8 cellular contexts compared by ENCODE assay signal in genomic region chr13:49400755-49401659, GRCh38. TPM values are rescaled to one million over a fixed set of nuclear protein-coding genes. Genes with fewer than 3 reads are reported as not detected.
DNase-seq lines count a peak whose midpoint lies in the region; ATAC-seq, FAIRE-seq and TF ChIP-seq lines count a peak whose summit lies in the region.

No MANE protein-coding gene starts in this region.

- peak overlapping the region; percentile 74 for H3K4me3 ChIP-seq in DOHH2 (ENCODE audit: low read length)
- H3K4me3 ChIP-seq in GM12878, result no peak overlapping the region
- peak overlapping the region; percentile 58 to 68 for H3K4me3 ChIP-seq in kidney (ENCODE audit: low read length in 2 of 2)
- H3K4me3 ChIP-seq in subcutaneous abdominal adipose tissue (ENCODE audit: low read depth in 1 of 5, low read length in 5 of 5), result peak overlapping the region; percentile 48 to 67 (median 59)

- peaks cover 20% of the 10 kb centered on the region for H3K4me1 ChIP-seq in DOHH2 (ENCODE audit: control insufficient read depth, low read length)
- H3K4me1 ChIP-seq in GM12878 (ENCODE audit: control insufficient read depth, insufficient read depth, low read length), result no peaks in the 10 kb centered on the region
- no peaks in the 10 kb centered on the region for H3K4me1 ChIP-seq in kidney (ENCODE audit: control insufficient read depth in 1 of 2, insufficient read depth in 1 of 2, low read depth in 1 of 2, low read length in 2 of 2)
- peaks cover 0 to 20% (median 0%) of the 10 kb centered on the region in 5 donors for H3K4me1 ChIP-seq in subcutaneous abdominal adipose tissue (ENCODE audit: control insufficient read depth in 5 of 5, insufficient read depth in 5 of 5, low read length in 5 of 5)

- DNase-seq in GM12878 (ENCODE audit: low read depth, low spot score) (no peak), kidney (no peak), NCI-H1092 (lab: John Stamatoyannopoulos, UW) (no peak), T-helper 2 cell (no peak), DMS 273 treated with DMSO at 0.1 percent for 48 hours (lab: John Stamatoyannopoulos, UW) (no peak)

- H3F3A ChIP-seq in DOHH2 (ENCODE audit: control insufficient read depth, insufficient read depth), result no peaks in the 10 kb centered on the region

- SMC1A ChIA-PET in GM12878 (lab: Charles Lee; ENCODE audit: uncharacterized antibody, unreplicated experiment), result interaction anchor here (1.4 kb wide), 1 partner anchor 22 kb away, joined by 3 read pairs; no protein-coding TSS in a partner anchor

- no peak for TF ChIP-seq RAD21 in GM12878 (IDR thresholded peaks at IDR 0.05; ENCODE audit: insufficient read depth, low read depth, low read length)

- POLR2A ChIA-PET in GM12878 (lab: Charles Lee), result interaction anchor here (0.5 kb wide), 1 partner anchor 34 kb away, joined by 5 read pairs; no protein-coding TSS in a partner anchor

- 20% methylated on average over 7 of the region's 7 CpGs for WGBS in GM12878 (ENCODE audit: insufficient coverage, insufficient replicate concordance, low lambda C conversion rate, missing lambda C conversion rate)

- no peak for TF ChIP-seq EP300 in GM12878 (IDR thresholded peaks at IDR 0.05; ENCODE audit: borderline replicate concordance in 1 of 2, control insufficient read depth in 1 of 2, low read depth in 2 of 2, low read length in 2 of 2)

- peak; percentile 81 for FAIRE-seq in GM12878 (lab: Jason Lieb, UNC)
- FAIRE-seq in kidney (lab: Jason Lieb, UNC), result peak; percentile 52

- TF ChIP-seq CTCF in DOHH2 (IDR thresholded peaks at IDR 0.05; ENCODE audit: low read depth, low read length, poor library complexity, severe bottlenecking) (no peak), GM12878 (IDR thresholded peaks at IDR 0.05 in 2 of 3, conservative IDR thresholded peaks at IDR 0.05 in 1 of 3; ENCODE audit: control insufficient read depth in 2 of 3, extremely low read depth in 1 of 3, insufficient read depth in 1 of 3, low read depth in 3 of 3, low read length in 3 of 3) (no peak), kidney (IDR thresholded peaks at IDR 0.05; ENCODE audit: borderline replicate concordance, extremely low read depth, insufficient read depth) (no peak)

- no peaks in the 10 kb centered on the region for H4K20me1 ChIP-seq in DOHH2 (ENCODE audit: control insufficient read depth, insufficient read depth, low read depth, low read length)
- H4K20me1 ChIP-seq in GM12878 (ENCODE audit: control insufficient read depth, insufficient read depth), result no peaks in the 10 kb centered on the region

- intact Hi-C loops in GM12878 (cut with micrococcal nuclease; ENCODE audit: unreplicated experiment), result no loop called here
- intact Hi-C loops in kidney (cut with DNase I), result no loop called here

- H3K36me3 ChIP-seq in DOHH2 (ENCODE audit: control insufficient read depth, low read length) (no peaks in the 10 kb centered on the region), GM12878 (ENCODE audit: control insufficient read depth in 2 of 2, insufficient read depth in 2 of 2, low read length in 1 of 2) (no peaks in the 10 kb centered on the region), kidney (ENCODE audit: control insufficient read depth in 1 of 2, insufficient read depth in 2 of 2, low read length in 2 of 2) (no peaks in the 10 kb centered on the region), subcutaneous abdominal adipose tissue (ENCODE audit: control insufficient read depth in 5 of 5, insufficient read depth in 5 of 5, low read length in 5 of 5) (no peaks in the 10 kb centered on the region)

- CTCF ChIA-PET in GM12878 (lab: Yijun Ruan, JAX), result interaction anchor here (1.0 kb wide), 1 partner anchor 206 kb away, joined by 3 read pairs; no protein-coding TSS in a partner anchor

- in situ Hi-C loops in GM12878 (cut with MboI), result no loop called here

- H3K27ac ChIP-seq in DOHH2 (ENCODE audit: low read depth, low read length) (peak overlapping the region; percentile 52), GM12878 (ENCODE audit: control insufficient read depth, insufficient read depth) (peak overlapping the region; percentile 18; the same call in 1 of the 2 replicates), kidney (ENCODE audit: low read depth in 2 of 2, low read length in 2 of 2) (peak overlapping the region; percentile 63 to 68), subcutaneous abdominal adipose tissue (ENCODE audit: low read depth, low read length) (no peak overlapping the region)

- peak; percentile 50 for ATAC-seq in HG03108 (IDR thresholded peaks at IDR 0.05; ENCODE audit: unreplicated experiment)
- ATAC-seq in GM12878, result 0 out of 3 replicates have a peak, but pooled peaks have one; percentile 39

- H3K4me2 ChIP-seq in DOHH2 (ENCODE audit: low read length) (peak overlapping the region; percentile 56), GM12878 (ENCODE audit: control insufficient read depth, insufficient read depth) (peak overlapping the region; percentile 75)

- no peaks in the 10 kb centered on the region for H3K9me2 ChIP-seq in DOHH2 (replicated peaks; ENCODE audit: control insufficient read depth, low read length)

- H3K79me2 ChIP-seq in DOHH2 (ENCODE audit: control insufficient read depth, low read length), result peaks cover 31% of the 10 kb centered on the region
- H3K79me2 ChIP-seq in GM12878 (ENCODE audit: control insufficient read depth, insufficient read depth, low read length), result no peaks in the 10 kb centered on the region

- BruUV-seq in GM12878 (replicated peaks; lab: Mats Ljungman, UMichigan), result no TSS peak

- H3K9ac ChIP-seq in GM12878 (ENCODE audit: control insufficient read depth, insufficient read depth, low read length) (no peak overlapping the region), kidney (ENCODE audit: low read length in 2 of 2) (peak overlapping the region; percentile 28 to 52), subcutaneous abdominal adipose tissue (ENCODE audit: low read length in 5 of 5) (peak overlapping the region in 3 of 5 donors; percentile 33 to 64 (median 57))

- H3K27me3 ChIP-seq in DOHH2 (ENCODE audit: control insufficient read depth, low read length) (no peaks in the 10 kb centered on the region), GM12878 (replicated peaks in 1 of 2; ENCODE audit: control insufficient read depth in 2 of 2, insufficient read depth in 2 of 2, low read length in 1 of 2) (no peaks in the 10 kb centered on the region; a peak in 1 of 4 replicates), subcutaneous abdominal adipose tissue (ENCODE audit: control insufficient read depth in 5 of 5, insufficient read depth in 4 of 5, low read length in 5 of 5) (no peaks in the 10 kb centered on the region)

- RAD21 ChIA-PET in GM12878 (lab: Charles Lee; ENCODE audit: unreplicated experiment), result interaction anchor here (1.0 kb wide), 1 partner anchor 207 kb away, joined by 4 read pairs; no protein-coding TSS in a partner anchor

- H2AFZ ChIP-seq in GM12878 (ENCODE audit: control insufficient read depth, low read depth, low read length), result peak overlapping the region; percentile 96

- peaks cover 6% of the 10 kb centered on the region; the same call in 1 of the 2 replicates for H3K9me3 ChIP-seq in DOHH2 (ENCODE audit: control insufficient read depth, insufficient read depth, low read length)
- no peaks in the 10 kb centered on the region; the same call in none of the 3 replicates for H3K9me3 ChIP-seq in GM12878 (replicated peaks; ENCODE audit: control insufficient read depth, insufficient read depth, low read length)
- H3K9me3 ChIP-seq in kidney (ENCODE audit: control insufficient read depth in 1 of 2, low read length in 2 of 2), result peaks cover 0 to 2% of the 10 kb centered on the region in 2 donors
- H3K9me3 ChIP-seq in subcutaneous abdominal adipose tissue (ENCODE audit: control insufficient read depth in 5 of 5, low read length in 5 of 5), result peaks cover 3 to 13% (median 9%) of the 10 kb centered on the region in 5 donors

- TF ChIP-seq POLR2A in GM12878 (IDR thresholded peaks at IDR 0.05; ENCODE audit: low read depth, low read length), result no peak

RNA-seq across cellular contexts. Expression of gene CAB39L, which starts 42.9 kb away (rescaled TPM):
- total RNA-seq in GM12878 (2013; cell fraction: nucleolus; rRNA removed), result 3.0 and 3.2 TPM in 2 replicates
- total RNA-seq in GM12878 (2014; rRNA removed) (1.2 and 1.9 TPM in 2 replicates), GM12878 (2014; rRNA removed; fragmentation: Illumina TruSeq; extraction: Trizol) (1.9 and 2.1 TPM in 2 replicates), GM12878 (2021) (2.2 and 3.0 TPM in 2 replicates), kidney (16.0 TPM)
- polyA plus RNA-seq in GM12878 (2011; ENCODE audit: low read depth), result 2.6 TPM
- polyA plus RNA-seq in GM12878 (2011; rRNA removed) (2.9 and 5.0 TPM in 2 replicates), GM12878 (2014; fragmentation: Illumina TruSeq; extraction: Trizol) (1.9 and 2.0 TPM in 2 replicates), GM12878 (2014; fragmentation: Nextera tagmentation; extraction: Ambion mirVana) (1 to 10 TPM in 1 of 2 experiments, under 1 TPM in 1; 0.88 to 1.6 TPM), GM12878 (2014; rRNA removed) (1.0 and 1.4 TPM in 2 replicates), GM12878 (2016; fragmentation: Nextera tagmentation; extraction: Ambion mirVana) (1 to 10 TPM; 1.6 to 1.8 TPM), kidney (ENCODE audit: insufficient read depth, low read depth, low replicate concordance) (11.0 TPM)
- polyA plus RNA-seq in GM12878 (2011; cell fraction: cytosol; rRNA removed), result 1.4 and 1.9 TPM in 2 replicates
- polyA plus RNA-seq in GM12878 (2011; cell fraction: nucleus; rRNA removed), result 1.0 and 1.5 TPM in 2 replicates
- 2.8 and 3.0 TPM in 2 replicates for polyA plus RNA-seq in GM12878 (2012)
- 2.8 and 3.0 TPM in 2 replicates for polyA minus RNA-seq in GM12878 (2011; rRNA and poly(A)+ RNA removed)
- polyA minus RNA-seq in GM12878 (2011; cell fraction: cytosol; rRNA and poly(A)+ RNA removed), result 1.0 and 1.9 TPM in 2 replicates
- 1.1 and 1.2 TPM in 2 replicates for polyA minus RNA-seq in GM12878 (2011; cell fraction: nucleus; rRNA and poly(A)+ RNA removed)

RNA-seq across cellular contexts. Expression of gene SETDB2, which starts 43.1 kb away (rescaled TPM):
- total RNA-seq in GM12878 (2013; cell fraction: nucleolus; rRNA removed), result 37.4 and 39.0 TPM in 2 replicates
- total RNA-seq in GM12878 (2014; rRNA removed) (5.7 and 6.6 TPM in 2 replicates), GM12878 (2014; rRNA removed; fragmentation: Illumina TruSeq; extraction: Trizol) (8.3 and 9.5 TPM in 2 replicates), GM12878 (2021) (5.7 and 6.6 TPM in 2 replicates), kidney (15.1 TPM)
- 2.7 TPM for polyA plus RNA-seq in GM12878 (2011; ENCODE audit: low read depth)
- polyA plus RNA-seq in GM12878 (2011; rRNA removed) (8.9 and 16.8 TPM in 2 replicates), GM12878 (2014; fragmentation: Illumina TruSeq; extraction: Trizol) (8.2 and 8.7 TPM in 2 replicates), GM12878 (2014; fragmentation: Nextera tagmentation; extraction: Ambion mirVana) (1 to 10 TPM; 1.2 to 1.4 TPM), GM12878 (2014; rRNA removed) (3.1 and 4.5 TPM in 2 replicates), GM12878 (2016; fragmentation: Nextera tagmentation; extraction: Ambion mirVana) (10 to 100 TPM in 1 of 2 experiments, 1 to 10 TPM in 1; 8.4 to 10.0 TPM), kidney (ENCODE audit: insufficient read depth, low read depth, low replicate concordance) (5.7 TPM)
- polyA plus RNA-seq in GM12878 (2011; cell fraction: cytosol; rRNA removed), result 2.6 and 3.3 TPM in 2 replicates
- polyA plus RNA-seq in GM12878 (2011; cell fraction: nucleus; rRNA removed), result 7.7 and 8.5 TPM in 2 replicates
- polyA plus RNA-seq in GM12878 (2012), result 5.1 and 7.3 TPM in 2 replicates
- 5.4 and 7.6 TPM in 2 replicates for polyA minus RNA-seq in GM12878 (2011; rRNA and poly(A)+ RNA removed)
- polyA minus RNA-seq in GM12878 (2011; cell fraction: cytosol; rRNA and poly(A)+ RNA removed), result 2.5 and 4.4 TPM in 2 replicates
- polyA minus RNA-seq in GM12878 (2011; cell fraction: nucleus; rRNA and poly(A)+ RNA removed), result 9.9 and 13.2 TPM in 2 replicates
